ENCODE assay signal across 1 cellular context in genomic region chr11:66701432-66702240, GRCh38.
A peak's percentile ranks its signal among the peaks of the same experiment; 100 is the strongest.
TF ChIP-seq lines count a peak whose summit lies in the region.

No MANE protein-coding gene starts in this region.

TF ChIP-seq in K562, 482 proteins besides CTCF, POLR2A, EP300 and RAD21 (continued from another document and continues in another):
- TF ChIP-seq ZBTB5 (IDR thresholded peaks at IDR 0.05) (no peak), CBX5 (IDR thresholded peaks at IDR 0.05; ENCODE audit: borderline replicate concordance, low read depth) (no peak), PTRF (tag; IDR thresholded peaks at IDR 0.05) (no peak), TBL1XR1 (IDR thresholded peaks at IDR 0.05; ENCODE audit: low read length in 2 of 2) (peak; percentile 55 to 81; a peak in 3 of 4 replicates), ZNF174 (CRISPR knock-in tag; IDR thresholded peaks at IDR 0.05) (no peak), HBP1 (CRISPR knock-in tag; IDR thresholded peaks at IDR 0.05) (no peak), E2F3 (CRISPR knock-in tag; IDR thresholded peaks at IDR 0.05) (no peak), GATA2 (CRISPR knock-in tag; IDR thresholded peaks at IDR 0.05) (peak; percentile 57; the same call in 1 of the 2 replicates), ZNF507 (tag; conservative IDR thresholded peaks at IDR 0.05) (no peak), ZC3H11A (IDR thresholded peaks at IDR 0.05; ENCODE audit: low read depth, low read length) (no peak), LCOR (CRISPR knock-in tag; IDR thresholded peaks at IDR 0.05) (peak; percentile 98), PATZ1 (CRISPR knock-in tag; IDR thresholded peaks at IDR 0.05; ENCODE audit: borderline replicate concordance) (no peak), PYGO2 (tag; IDR thresholded peaks at IDR 0.05) (no peak), COPS2 (conservative IDR thresholded peaks at IDR 0.05) (no peak), MED1 (CRISPR knock-in tag; IDR thresholded peaks at IDR 0.05; ENCODE audit: borderline replicate concordance) (no peak), FOSL1 (tag; conservative IDR thresholded peaks at IDR 0.05) (no peak), SREBF1 (IDR thresholded peaks at IDR 0.05; ENCODE audit: borderline replicate concordance, low read depth, low read length) (no peak), ZC3H4 (CRISPR knock-in tag; IDR thresholded peaks at IDR 0.05; ENCODE audit: borderline replicate concordance) (no peak), ZNF586 (CRISPR knock-in tag; conservative IDR thresholded peaks at IDR 0.05) (no peak), ZNF133 (CRISPR knock-in tag; IDR thresholded peaks at IDR 0.05) (no peak), FOXJ3 (CRISPR knock-in tag; IDR thresholded peaks at IDR 0.05) (no peak), PHB2 (IDR thresholded peaks at IDR 0.05; ENCODE audit: low read depth) (0 out of 2 replicates have a peak, but pooled peaks have one; percentile 27), HDAC1 (IDR thresholded peaks at IDR 0.05) (peak in 1 of 2 experiments; percentile 92; a peak in 2 of 4 replicates), ILF3 (IDR thresholded peaks at IDR 0.05; ENCODE audit: borderline replicate concordance) (no peak), TCF7 (IDR thresholded peaks at IDR 0.05; ENCODE audit: borderline replicate concordance) (peak; percentile 68; the same call in 1 of the 2 replicates), ZNF75A (CRISPR knock-in tag; IDR thresholded peaks at IDR 0.05) (no peak), PHB (CRISPR knock-in tag; IDR thresholded peaks at IDR 0.05) (no peak), ZBTB11 (CRISPR knock-in tag; IDR thresholded peaks at IDR 0.05) (0 out of 6 replicates have a peak, but pooled peaks of 1 of the 3 experiments have one; percentile 20), SOX6 (IDR thresholded peaks at IDR 0.05) (peak; percentile 92), ZNF224 (CRISPR knock-in tag; IDR thresholded peaks at IDR 0.05) (no peak), E2F4 (CRISPR knock-in tag; IDR thresholded peaks at IDR 0.05; ENCODE audit: low read depth) (no peak), GTF2A2 (tag; IDR thresholded peaks at IDR 0.05) (no peak), ZFP36 (IDR thresholded peaks at IDR 0.05; ENCODE audit: low read depth, low read length, partially characterized antibody) (no peak), ZNF717 (CRISPR knock-in tag; IDR thresholded peaks at IDR 0.05) (no peak), ZNF644 (tag; IDR thresholded peaks at IDR 0.05; ENCODE audit: low read depth) (0 out of 2 replicates have a peak, but pooled peaks have one; percentile 53), USF1 (CRISPR knock-in tag; IDR thresholded peaks at IDR 0.05) (no peak), CBX3 (IDR thresholded peaks at IDR 0.05; ENCODE audit: borderline replicate concordance in 1 of 2, low read length in 2 of 2) (no peak), NUFIP1 (IDR thresholded peaks at IDR 0.05; ENCODE audit: partially characterized antibody) (no peak), THRA (IDR thresholded peaks at IDR 0.05) (no peak), ZNF77 (CRISPR knock-in tag; IDR thresholded peaks at IDR 0.05) (no peak), SMARCA5 (IDR thresholded peaks at IDR 0.05) (peak; percentile 35; the same call in 1 of the 2 replicates), LEF1 (IDR thresholded peaks at IDR 0.05) (peak; percentile 91), DPF2 (IDR thresholded peaks at IDR 0.05) (peak; percentile 95), NEUROD1 (IDR thresholded peaks at IDR 0.05; ENCODE audit: borderline replicate concordance, low read depth, low read length, partially characterized antibody) (no peak), WHSC1 (IDR thresholded peaks at IDR 0.05; ENCODE audit: low read length) (no peak), FOXA3 (CRISPR knock-in tag; conservative IDR thresholded peaks at IDR 0.05 in 1 of 2, IDR thresholded peaks at IDR 0.05 in 1 of 2) (peak; percentile 62 to 75; a peak in 2 of 4 replicates), MCM7 (IDR thresholded peaks at IDR 0.05) (no peak), SRSF9 (IDR thresholded peaks at IDR 0.05; ENCODE audit: borderline replicate concordance, low read depth, low read length) (no peak), RAD51 (IDR thresholded peaks at IDR 0.05; ENCODE audit: borderline replicate concordance, low read depth) (0 out of 2 replicates have a peak, but pooled peaks have one; percentile 34), NCOA1 (IDR thresholded peaks at IDR 0.05; ENCODE audit: low read depth) (peak; percentile 88)
